In the genomic region with DNA sequence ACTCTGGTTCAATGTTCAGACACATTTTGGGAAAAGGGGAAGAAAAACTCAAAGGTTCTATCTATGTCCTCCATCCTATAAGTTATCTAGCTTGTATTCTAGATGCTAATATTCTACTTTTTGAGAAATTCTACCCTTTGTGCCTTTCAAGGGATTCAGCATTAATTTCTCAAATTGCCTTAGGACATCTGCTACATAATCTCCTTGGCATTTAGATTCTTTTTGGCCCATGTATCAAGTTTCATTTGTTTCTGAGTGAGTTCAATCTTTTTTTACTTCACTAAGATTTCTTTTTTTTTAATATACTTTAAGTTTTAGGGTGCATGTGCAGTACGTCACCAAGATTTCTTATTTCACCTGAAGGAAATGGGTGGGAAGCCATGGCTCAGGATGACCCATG, we compare ENCODE assay signal across 12 cellular contexts.
"Had no signal": no experiment of that assay in that cellular context is flagged by ENCODE, and none has a peak within 500 bp of the region (broad histone marks: within the 10 kb centered on the region; RNA-seq: fewer than 3 reads in every experiment).

No MANE protein-coding gene starts in this region.

- H3K36me3 ChIP-seq: neutrophil, right atrium auricular region, tibial artery had no signal

- H3K27me3 ChIP-seq: neutrophil, right atrium auricular region, tibial artery had no signal

- H3K4me3 ChIP-seq: lung, right atrium auricular region, smooth muscle cell, tibial artery had no signal

- ATAC-seq: left cardiac atrium; naive thymus-derived CD8-positive, alpha-beta T cell; stimulated activated memory B cell treated with anti-CD40 and anti-IgM and Interleukin-4, amounts not matched to agents 10 μg/mL and 1 μg/mL and 100 μg/mL, for 72 hours; T-helper 17 cell had no signal

- DNase-seq: activated effector memory CD4-positive, alpha-beta T cell treated with Interleukin-2 at 50 U/mL for 16 hours; amniotic stem cell; dermis blood vessel endothelial cell; left cardiac atrium; naive thymus-derived CD8-positive, alpha-beta T cell; T-helper 17 cell; tibial artery had no signal

- H3K4me1 ChIP-seq: right atrium auricular region had no signal

- H3K4me2 ChIP-seq: smooth muscle cell had no signal

- H3K27ac ChIP-seq: neutrophil, right atrium auricular region, tibial artery had no signal

- H3K9me3 ChIP-seq: neutrophil, tibial artery had no signal
